14 cellular contexts compared by ENCODE assay signal in the genomic region with DNA sequence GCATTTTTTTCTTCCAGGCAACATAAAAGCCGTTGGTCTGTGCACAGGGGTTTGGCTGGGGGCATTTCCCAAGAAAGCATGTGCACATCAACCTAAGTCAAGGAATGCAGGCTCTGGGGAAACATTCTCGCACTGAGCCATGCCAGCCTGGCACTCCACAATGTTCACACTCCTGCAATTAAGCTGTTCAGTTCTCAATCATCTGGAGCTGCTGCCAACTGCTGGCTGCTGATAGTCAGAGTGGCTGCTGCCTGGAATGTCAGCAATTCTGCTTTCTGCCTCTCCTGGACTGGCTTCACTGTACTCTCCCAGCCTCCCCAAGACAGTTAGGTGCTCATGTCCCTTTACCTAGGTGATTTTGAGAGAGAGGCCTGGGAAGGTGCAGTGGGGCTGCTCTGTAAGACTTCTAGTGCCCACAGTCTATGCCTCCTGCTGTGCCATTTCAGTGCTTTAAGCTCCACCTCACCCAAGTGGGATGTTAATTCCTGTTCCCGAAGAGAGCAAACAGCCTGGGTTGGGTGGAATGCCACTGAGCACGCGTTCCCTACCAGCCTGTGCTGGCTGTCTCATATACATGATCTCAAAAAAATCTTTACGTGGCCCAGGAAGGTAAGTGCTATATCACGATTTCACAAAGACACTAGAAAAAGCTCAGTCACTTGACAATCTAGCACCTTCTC.
DNase-seq lines count a peak whose midpoint lies in the region; FAIRE-seq and TF ChIP-seq lines count a peak whose summit lies in the region.
"Had no signal": no experiment of that assay in that cellular context is flagged by ENCODE, and none has a peak within 500 bp of the region (broad histone marks: within the 10 kb centered on the region; RNA-seq: fewer than 3 reads in every experiment).

No MANE protein-coding gene starts in this region.

- H3F3A ChIP-seq in MM.1S (ENCODE audit: insufficient read depth, low read length): no peaks in the 10 kb centered on the region

- H3K9me3 ChIP-seq in stomach (no peaks in the 10 kb centered on the region), MM.1S (replicated peaks; ENCODE audit: insufficient read depth, low read length) (no peaks in the 10 kb centered on the region)
- H3K9me3 ChIP-seq: HAP-1, SK-N-SH had no signal

- no peak overlapping the region for H2AFZ ChIP-seq in MM.1S (ENCODE audit: low read length)

- no peaks in the 10 kb centered on the region for H3K9me2 ChIP-seq in MM.1S (replicated peaks; ENCODE audit: insufficient read depth, low read length)
- H3K9me2 ChIP-seq: SK-N-SH had no signal

- H3K4me3 ChIP-seq in epithelial cell of esophagus (ENCODE audit: low read length): no peak overlapping the region
- no peak overlapping the region for H3K4me3 ChIP-seq in stomach
- H3K4me3 ChIP-seq in MM.1S (ENCODE audit: low read length): no peak overlapping the region
- H3K4me3 ChIP-seq: HAP-1 had no signal

- FAIRE-seq in urothelium cell line (lab: Jason Lieb, UNC): no peak

- peak; percentile 5 for TF ChIP-seq CTCF in epithelial cell of esophagus (IDR thresholded peaks at IDR 0.05; ENCODE audit: insufficient read depth, low read depth, low read length, missing control alignments)
- no peak for TF ChIP-seq CTCF in stomach (IDR thresholded peaks at IDR 0.05)
- no peak for TF ChIP-seq CTCF in MM.1S (IDR thresholded peaks at IDR 0.05; ENCODE audit: low read length)
- no peak for TF ChIP-seq CTCF in GM13977 (IDR thresholded peaks at IDR 0.05; ENCODE audit: extremely low read depth, insufficient read depth, missing control alignments)

- 32 to 64% (median 39%) methylated on average over 7 of the region's 7 CpGs for WGBS in stomach, 5 donors

- H3K27me3 ChIP-seq in stomach (no peaks in the 10 kb centered on the region), MM.1S (replicated peaks; ENCODE audit: insufficient read depth, low read length) (no peaks in the 10 kb centered on the region)

- H3K36me3 ChIP-seq in stomach (no peaks in the 10 kb centered on the region), MM.1S (replicated peaks; ENCODE audit: insufficient read depth, low read length) (no peaks in the 10 kb centered on the region)
- H3K36me3 ChIP-seq: HAP-1 had no signal

- DNase-seq in NCI-H1092 (lab: John Stamatoyannopoulos, UW): peak; percentile 4
- no peak for DNase-seq in epithelial cell of esophagus (ENCODE audit: low read depth)
- DNase-seq in medulla oblongata (ENCODE audit: extremely low spot score): peak; percentile 60
- peak; percentile 57 for DNase-seq in stomach
- no peak for DNase-seq in MM.1S
- no peak for DNase-seq in hepatic stellate cell (ENCODE audit: low spot score)
- DNase-seq in urothelium cell line (ENCODE audit: low spot score): no peak
- no peak for DNase-seq in GM13977 (ENCODE audit: low spot score)
- DNase-seq: activated CD4-positive, CD25-positive, alpha-beta regulatory T cell; activated CD8-positive, alpha-beta memory T cell treated with anti-CD3 and anti-CD28 coated beads, Interleukin-2, amount 50 U/mL, for 48 hours; NCI-H2081 treated with DMSO at 0.1 percent for 48 hours; SK-N-SH; stimulated activated CD4-positive, alpha-beta T cell treated with anti-CD3 and anti-CD28 coated beads, Interleukin-1b, Interleukin-23, amount 100 ng/mL, for 48 hours had no signal

- H3K4me1 ChIP-seq in stomach: peaks cover 0 to 11% (median 5%) of the 10 kb centered on the region in 4 donors
- no peaks in the 10 kb centered on the region for H3K4me1 ChIP-seq in MM.1S (ENCODE audit: low read length)
- H3K4me1 ChIP-seq: HAP-1 had no signal

- no peak for TF ChIP-seq EP300 in stomach (IDR thresholded peaks at IDR 0.05)

- H3K79me2 ChIP-seq in MM.1S (ENCODE audit: low read length): no peaks in the 10 kb centered on the region

- intact Hi-C loops in stomach (cut with DNase I; ENCODE audit: low total_unique reads): no loop called here

- H3K9ac ChIP-seq in MM.1S (ENCODE audit: low read length): no peak overlapping the region
- H3K9ac ChIP-seq: SK-N-SH had no signal

- in situ Hi-C loops in GM13977 (cut with MboI; ENCODE audit: low pct_unique_long_range_greater_than_20kb, low sequenced_read_pairs, unreplicated experiment): no loop called here

- H4K20me1 ChIP-seq in MM.1S (ENCODE audit: insufficient read depth, low read length): no peaks in the 10 kb centered on the region

- TF ChIP-seq POLR2A in stomach (IDR thresholded peaks at IDR 0.05): no peak

- no peak overlapping the region for H3K4me2 ChIP-seq in MM.1S (ENCODE audit: low read depth, low read length)
- H3K4me2 ChIP-seq: SK-N-SH had no signal

- no peak overlapping the region for H3K27ac ChIP-seq in stomach
- H3K27ac ChIP-seq in MM.1S (ENCODE audit: low read length): no peak overlapping the region

Comparison
In these comparisons a context has a peak if more than half of its experiments do, and no peak if none do; other contexts are left out.
1. DNase-seq: peak in NCI-H1092 (single experiment), medulla oblongata (single experiment) and stomach (single experiment); none in epithelial cell of esophagus (single experiment), MM.1S (single experiment), hepatic stellate cell (single experiment), urothelium cell line (single experiment) and GM13977 (single experiment).